8 cellular contexts compared by ENCODE assay signal in genomic region chr9:129487658-129488483, GRCh38.
DNase-seq lines count a peak whose midpoint lies in the region; ATAC-seq, FAIRE-seq and TF ChIP-seq lines count a peak whose summit lies in the region.

No MANE protein-coding gene starts in this region.

- peak overlapping the region; percentile 99 for H4K91ac ChIP-seq in H1 (replicated peaks; ENCODE audit: insufficient read length, low read length)

- no peak for FAIRE-seq in H1 (lab: Jason Lieb, UNC)

- H3K23me2 ChIP-seq in H1 (ENCODE audit: low read depth, low read length), result peaks cover 21% of the 10 kb centered on the region

- ATAC-seq in GM18520 (IDR thresholded peaks at IDR 0.05; ENCODE audit: unreplicated experiment) (peak; percentile 8), GM19397 (IDR thresholded peaks at IDR 0.05; ENCODE audit: unreplicated experiment) (no peak)
- ATAC-seq in stimulated activated naive CD8-positive, alpha-beta T cell treated with anti-CD3 and anti-CD28 coated beads, Interleukin-15, amount 100 ng/mL, for 72 hours, result peak; percentile 58

- no peaks in the 10 kb centered on the region for H3K27me3 Mint-ChIP-seq in stimulated activated naive CD8-positive, alpha-beta T cell treated with anti-CD3 and anti-CD28 coated beads, Interleukin-15, amount 100 ng/mL, for 72 hours

- DNase-seq in activated CD4-positive, alpha-beta T cell treated with anti-CD3 and anti-CD28 coated beads for 48 hours, result peak; percentile 69
- DNase-seq in H1 (ENCODE audit: low read depth in 1 of 2, low spot score in 2 of 2) (no peak), NCI-H2227 (lab: John Stamatoyannopoulos, UW; ENCODE audit: unreplicated experiment) (no peak)
- peak in 1 of 2 donors; percentile 33 for DNase-seq in stimulated activated naive CD8-positive, alpha-beta T cell treated with anti-CD3 and anti-CD28 coated beads, Interleukin-15, amount 100 ng/mL, for 72 hours

- H3K9me3 ChIP-seq in HUES64 (ENCODE audit: insufficient read depth, low read depth, low read length) (no peaks in the 10 kb centered on the region), H1 (ENCODE audit: insufficient read depth in 2 of 2, low read depth in 1 of 2, low read length in 1 of 2) (no peaks in the 10 kb centered on the region), mononuclear cell (ENCODE audit: low read depth, low read length) (no peaks in the 10 kb centered on the region)

- peak overlapping the region; percentile 84 for H2BK120ac ChIP-seq in H1 (replicated peaks; ENCODE audit: low read depth, low read length)

- peak overlapping the region; percentile 100 for H2BK12ac ChIP-seq in H1 (ENCODE audit: low read depth, low read length)

- H2AFZ ChIP-seq in H1 (ENCODE audit: low read length), result peak overlapping the region; percentile 3; the same call in 1 of the 2 replicates

- no peak overlapping the region for H3K23ac ChIP-seq in H1 (ENCODE audit: insufficient read length)

- no peaks in the 10 kb centered on the region for H3K79me2 ChIP-seq in H1 (ENCODE audit: control insufficient read depth in 1 of 2, insufficient read depth in 2 of 2, low read length in 2 of 2)

- peak overlapping the region; percentile 100 for H2AK5ac ChIP-seq in H1 (ENCODE audit: low read depth, low read length)

- no peaks in the 10 kb centered on the region for H3K79me1 ChIP-seq in H1 (ENCODE audit: low read depth, low read length)

- peaks cover 83% of the 10 kb centered on the region for H3K4me1 Mint-ChIP-seq in stimulated activated naive CD8-positive, alpha-beta T cell treated with anti-CD3 and anti-CD28 coated beads, Interleukin-15, amount 100 ng/mL, for 72 hours

- no peak for TF ChIP-seq EP300 in H1 (IDR thresholded peaks at IDR 0.05; ENCODE audit: borderline replicate concordance in 1 of 2, low read depth in 2 of 2, low read length in 2 of 2)

- WGBS in HUES64, result 16% methylated on average over 46 of the region's 46 CpGs
- 23% methylated on average over 20 of the region's 46 CpGs; no CpG with 5 or more reads in 1 of the 2 experiments for WGBS in H1 (ENCODE audit: extremely low coverage in 1 of 2, insufficient coverage in 1 of 2, insufficient read length in 1 of 2, insufficient replicate concordance in 2 of 2, low coverage in 1 of 2, low lambda C conversion rate in 2 of 2, missing lambda C conversion rate in 1 of 2), 2 experiments

- H3K27ac Mint-ChIP-seq in stimulated activated naive CD8-positive, alpha-beta T cell treated with anti-CD3 and anti-CD28 coated beads, Interleukin-15, amount 100 ng/mL, for 72 hours, result peak overlapping the region; percentile 99 to 100

- 0 out of 2 replicates have a peak overlapping the region, but pooled peaks have one; percentile 90 for H2BK20ac ChIP-seq in H1 (ENCODE audit: low read length)

- H4K8ac ChIP-seq in H1 (ENCODE audit: extremely low read depth, insufficient read depth, low read length), result peak overlapping the region; percentile 39

- H3K27ac ChIP-seq in HUES64 (ENCODE audit: low read depth, low read length), result peak overlapping the region; percentile 77; the same call in 1 of the 2 replicates
- no peak overlapping the region for H3K27ac ChIP-seq in H1 (ENCODE audit: low read depth, low read length)

- H3K36me3 ChIP-seq in HUES64 (ENCODE audit: insufficient read depth, low read length) (no peaks in the 10 kb centered on the region), H1 (ENCODE audit: control insufficient read depth in 2 of 4, insufficient read depth in 4 of 4, low read length in 3 of 4) (no peaks in the 10 kb centered on the region)

- H3K9ac ChIP-seq in HUES64 (ENCODE audit: low read depth, low read length) (peak overlapping the region; percentile 28; the same call in 1 of the 2 replicates), H1 (replicated peaks in 1 of 4; ENCODE audit: extremely low read depth in 1 of 4, low read depth in 3 of 4, low read length in 3 of 4) (no peak overlapping the region; a peak in 1 of 7 replicates)

- H3K4me3 ChIP-seq in HUES64 (ENCODE audit: low read length) (peak overlapping the region; percentile 52), H1 (ENCODE audit: extremely low read depth in 1 of 4, insufficient read depth in 2 of 4, low read depth in 3 of 4, low read length in 4 of 4) (peak overlapping the region; percentile 6 to 64 (median 19); a peak in 6 of 8 replicates), mononuclear cell (ENCODE audit: low read length) (peak overlapping the region; percentile 57)

- H3K56ac ChIP-seq in H1 (replicated peaks; ENCODE audit: insufficient read length, low read depth, low read length), result peak overlapping the region; percentile 9

- POLR2A ChIA-PET in H1 (lab: Charles Lee; ENCODE audit: partially characterized antibody), result interaction anchor here (1.7 to 6.9 kb wide), 2 partner anchors 7 to 309 kb away, joined by 4 to 45 read pairs; no protein-coding TSS in a partner anchor

- H3K4ac ChIP-seq in H1 (replicated peaks; ENCODE audit: insufficient read length, low read depth, low read length), result peak overlapping the region; percentile 93

- CTCF ChIA-PET in H1 (lab: Charles Lee; ENCODE audit: partially characterized antibody), result interaction anchor here (0.5 to 0.9 kb wide), 2 partner anchors 9 to 368 kb away, joined by 3 to 4 read pairs; no protein-coding TSS in a partner anchor

- H3K9me3 Mint-ChIP-seq in stimulated activated naive CD8-positive, alpha-beta T cell treated with anti-CD3 and anti-CD28 coated beads, Interleukin-15, amount 100 ng/mL, for 72 hours, result no peaks in the 10 kb centered on the region

- TF ChIP-seq RAD21 in H1 (IDR thresholded peaks at IDR 0.05 in 1 of 2, conservative IDR thresholded peaks at IDR 0.05 in 1 of 2; ENCODE audit: low read depth in 2 of 2, low read length in 2 of 2), result no peak

- no peak for TF ChIP-seq POLR2A in H1 (IDR thresholded peaks at IDR 0.05; ENCODE audit: control extremely low read depth in 1 of 2, low read depth in 2 of 2, low read length in 2 of 2)

- H4K5ac ChIP-seq in H1 (ENCODE audit: insufficient read length, low read depth, low read length), result peak overlapping the region; percentile 6

- H3K18ac ChIP-seq in H1 (ENCODE audit: extremely low read depth, low read length), result peak overlapping the region; percentile 85

- peak overlapping the region; percentile 78 to 84 for H3K4me2 ChIP-seq in H1 (ENCODE audit: insufficient read depth in 1 of 2, low read depth in 2 of 2, low read length in 2 of 2)

- peak overlapping the region; percentile 90; the same call in 1 of the 2 replicates for H2BK5ac ChIP-seq in H1 (ENCODE audit: low read depth, low read length)

- peaks cover 51% of the 10 kb centered on the region for H3K27me3 ChIP-seq in HUES64 (ENCODE audit: insufficient read depth, low read length)
- H3K27me3 ChIP-seq in H1 (replicated peaks in 1 of 4; ENCODE audit: control insufficient read depth in 3 of 4, extremely low read depth in 1 of 4, insufficient read depth in 3 of 4, low read length in 3 of 4), result peaks cover 9 to 70% (median 64%) of the 10 kb centered on the region in 4 experiments
- peaks cover 2% of the 10 kb centered on the region for H3K27me3 ChIP-seq in mononuclear cell (ENCODE audit: insufficient read depth, low read length)

- TF ChIP-seq CTCF in H1 (IDR thresholded peaks at IDR 0.05; ENCODE audit: control extremely low read depth in 1 of 3, insufficient read depth in 1 of 3, low read depth in 1 of 3, low read length in 3 of 3), result no peak

- H3K4me1 ChIP-seq in HUES64 (ENCODE audit: insufficient read depth, low read length), result peaks cover 40% of the 10 kb centered on the region
- peaks cover 8 to 36% (median 28%) of the 10 kb centered on the region in 4 experiments for H3K4me1 ChIP-seq in H1 (replicated peaks in 1 of 4; ENCODE audit: control insufficient read depth in 3 of 4, insufficient read depth in 4 of 4, low read length in 3 of 4)
- peaks cover 62% of the 10 kb centered on the region for H3K4me1 ChIP-seq in mononuclear cell (ENCODE audit: insufficient read depth, low read length)

- H2BK15ac ChIP-seq in H1 (ENCODE audit: low read length), result peak overlapping the region; percentile 99

- H3K4me3 Mint-ChIP-seq in stimulated activated naive CD8-positive, alpha-beta T cell treated with anti-CD3 and anti-CD28 coated beads, Interleukin-15, amount 100 ng/mL, for 72 hours, result peak overlapping the region; percentile 93 to 94

- H3K14ac ChIP-seq in H1 (ENCODE audit: insufficient read length), result no peak overlapping the region

- H4K20me1 ChIP-seq in H1 (replicated peaks in 1 of 2; ENCODE audit: control insufficient read depth in 1 of 2, insufficient read depth in 2 of 2, low read length in 2 of 2), result peaks cover 0 to 2% of the 10 kb centered on the region in 2 experiments

TF ChIP-seq in H1, 55 proteins besides CTCF, POLR2A, EP300 and RAD21 (continues in another document):
- TF ChIP-seq NANOG (IDR thresholded peaks at IDR 0.05; ENCODE audit: insufficient read depth, low read depth, low read length, poor library complexity, severe bottlenecking) (peak; percentile 21), E2F6 (IDR thresholded peaks at IDR 0.05) (no peak), ATF2 (IDR thresholded peaks at IDR 0.05; ENCODE audit: low read length) (no peak), KDM1A (IDR thresholded peaks at IDR 0.05; ENCODE audit: borderline replicate concordance, low read length) (no peak), SUZ12 (IDR thresholded peaks at IDR 0.05; ENCODE audit: low read length) (no peak), ASH2L (IDR thresholded peaks at IDR 0.05; ENCODE audit: low read length) (peak; percentile 96), EZH2 (IDR thresholded peaks at IDR 0.05; ENCODE audit: low read depth, low read length, severe bottlenecking) (peak; percentile 36), POLR2AphosphoS5 (IDR thresholded peaks at IDR 0.05; ENCODE audit: low read depth, low read length) (no peak), MAFK (IDR thresholded peaks at IDR 0.05; ENCODE audit: low read depth, low read length) (peak; percentile 30; the same call in 1 of the 2 replicates), SIX5 (IDR thresholded peaks at IDR 0.05; ENCODE audit: low read depth, low read length) (no peak), BCL11A (IDR thresholded peaks at IDR 0.05; ENCODE audit: low read depth in 2 of 2, low read length in 2 of 2) (no peak)
